In genomic region chrX:150508018-150508417, GRCh38 we compare ENCODE assay signal across 11 cellular contexts.
A peak's percentile ranks its signal among the peaks of the same experiment; 100 is the strongest.
DNase-seq lines count a peak whose midpoint lies in the region; ATAC-seq and TF ChIP-seq lines count a peak whose summit lies in the region.
"Had no signal": no experiment of that assay in that cellular context is flagged by ENCODE, and none has a peak within 500 bp of the region (broad histone marks: within the 10 kb centered on the region; RNA-seq: fewer than 3 reads in every experiment).

No MANE protein-coding gene starts in this region.

- peak overlapping the region; percentile 69 for H2AFZ ChIP-seq in GM23248

- H3K4me1 ChIP-seq in GM23248 (ENCODE audit: insufficient read depth) (peaks cover 30% of the 10 kb centered on the region), right lobe of liver (peaks cover 0 to 7% (median 3%) of the 10 kb centered on the region in 4 donors)

- H3K9ac ChIP-seq in GM23248, result peak overlapping the region; percentile 47

- H3K36me3 ChIP-seq in GM23248 (ENCODE audit: low read depth) (no peaks in the 10 kb centered on the region), right lobe of liver (no peaks in the 10 kb centered on the region)

- no peak overlapping the region for H3K4me3 ChIP-seq in GM23248
- H3K4me3 ChIP-seq in coronary artery, result peak overlapping the region; percentile 57
- peak overlapping the region in 2 of 3 donors; percentile 26 to 40 for H3K4me3 ChIP-seq in right lobe of liver
- no peak overlapping the region for H3K4me3 ChIP-seq in skin epidermis

- H3K9me2 ChIP-seq in GM23248 (ENCODE audit: insufficient read depth), result no peaks in the 10 kb centered on the region

- no peaks in the 10 kb centered on the region for H3K79me2 ChIP-seq in GM23248 (ENCODE audit: insufficient read depth)

- DNase-seq in GM23248 (peak; percentile 9), coronary artery (ENCODE audit: low spot score) (no peak), right lobe of liver (no peak), AG08396 (ENCODE audit: low spot score) (no peak)
- no peak for DNase-seq in activated naive CD4-positive, alpha-beta T cell (lab: John Stamatoyannopoulos, UW)
- DNase-seq: activated CD4-positive, alpha-beta memory T cell treated with anti-CD3 and anti-CD28 coated beads, Interleukin-2, amount 10 ng/mL, durations not matched to agents 7 days and 5 days; activated gamma-delta T cell treated with Interleukin-2 at 50 U/mL for 16 hours; Kasumi-1 had no signal

- intact Hi-C loops in right lobe of liver (cut with DNase I), result no loop called here

- peak overlapping the region; percentile 61 for H3K4me2 ChIP-seq in GM23248 (ENCODE audit: unreplicated experiment)

- TF ChIP-seq CTCF in coronary artery (IDR thresholded peaks at IDR 0.05), result no peak
- TF ChIP-seq CTCF in right lobe of liver (IDR thresholded peaks at IDR 0.05), result no peak

- H3K27me3 ChIP-seq in GM23248 (replicated peaks; ENCODE audit: insufficient read depth) (no peaks in the 10 kb centered on the region), right lobe of liver (no peaks in the 10 kb centered on the region)

- no peaks in the 10 kb centered on the region for H3K9me3 ChIP-seq in GM23248 (ENCODE audit: low read depth)
- no peaks in the 10 kb centered on the region for H3K9me3 ChIP-seq in right lobe of liver

- H3K27ac ChIP-seq in GM23248 (peak overlapping the region; percentile 37; the same call in 1 of the 2 replicates), coronary artery (peak overlapping the region; percentile 70 to 92), right lobe of liver (peak overlapping the region; percentile 57 to 86 (median 63)), skin epidermis (peak overlapping the region in 16 of 21 experiments; percentile 5 to 79 (median 62))

- TF ChIP-seq POLR2A in right lobe of liver (IDR thresholded peaks at IDR 0.05), result no peak

- peak in 3 of 4 donors; percentile 1 to 33 (median 4) for ATAC-seq in right lobe of liver
- no peak for ATAC-seq in GM19035 (IDR thresholded peaks at IDR 0.05; ENCODE audit: unreplicated experiment)
- ATAC-seq in HG03039 (IDR thresholded peaks at IDR 0.05; ENCODE audit: unreplicated experiment), result no peak

- WGBS in GM23248 (ENCODE audit: low coverage in 1 of 2, low lambda C conversion rate in 2 of 2, missing lambda C conversion rate in 2 of 2), 2 experiments, result 21 to 32% methylated on average over 4 of the region's 5 CpGs
- WGBS in right lobe of liver (ENCODE audit: insufficient coverage, low coverage, low lambda C conversion rate, missing lambda C conversion rate), result 60% methylated on average over 4 of the region's 5 CpGs

- in situ Hi-C loops in GM23248 (cut with MboI), result no loop called here

- no peaks in the 10 kb centered on the region for H4K20me1 ChIP-seq in GM23248 (ENCODE audit: insufficient read depth)

- peaks cover 12% of the 10 kb centered on the region; the same call in 1 of the 2 replicates for H3F3A ChIP-seq in GM23248 (ENCODE audit: insufficient read depth)

Comparison
In these comparisons a context has a peak if more than half of its experiments do, and no peak if none do; other contexts are left out.
1. H3K4me3 ChIP-seq: peak in coronary artery (single experiment) and right lobe of liver (2 of 3); none in GM23248 (single experiment) and skin epidermis (0 of 7).
2. ATAC-seq: peak in right lobe of liver (3 of 4); none in GM19035 (single experiment) and HG03039 (single experiment).
3. Peak in every context shown above with its lines, with median percentiles within 50 percentile points of each other: H3K27ac ChIP-seq.